In the genomic region with DNA sequence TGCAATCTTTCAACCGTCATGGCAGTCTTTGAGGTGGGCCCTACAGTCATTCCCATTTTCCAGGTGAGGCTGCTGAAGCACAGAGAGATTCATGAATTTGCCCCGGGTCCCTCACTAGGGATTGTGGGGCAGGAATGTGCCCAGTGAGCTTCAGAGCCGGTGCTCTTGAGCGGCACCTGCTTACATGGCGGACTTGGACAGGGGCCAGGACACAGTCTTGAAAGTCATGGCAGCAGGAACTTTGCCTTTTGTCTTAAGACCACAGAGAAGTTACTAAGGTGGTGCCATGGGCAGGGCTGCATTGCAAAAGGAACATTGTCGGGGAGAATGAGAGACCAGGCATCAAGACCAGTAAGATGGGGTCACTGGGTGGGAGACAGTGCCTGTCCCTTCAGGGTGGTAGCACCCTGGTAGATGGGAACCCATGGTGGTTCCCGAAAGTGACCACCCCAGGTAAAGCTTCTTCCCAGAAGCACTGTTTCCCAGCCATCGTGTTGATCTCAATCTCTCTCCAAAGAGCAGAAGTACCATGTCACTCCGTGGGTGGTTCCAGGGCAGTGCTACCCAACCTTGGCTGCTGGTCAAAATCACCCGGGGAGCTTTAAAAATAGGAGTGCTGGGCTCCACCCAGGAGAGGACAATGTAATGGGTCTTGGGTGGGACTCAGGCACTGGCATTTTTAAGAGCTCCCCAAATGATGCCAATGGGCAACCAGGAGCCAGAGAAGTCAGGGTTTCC, we compare ENCODE assay signal across 20 cellular contexts.
"Had no signal": no experiment of that assay in that cellular context is flagged by ENCODE, and none has a peak within 500 bp of the region (broad histone marks: within the 10 kb centered on the region; RNA-seq: fewer than 3 reads in every experiment).

No MANE protein-coding gene starts in this region.

- ATAC-seq: gastroesophageal sphincter; left cardiac atrium; mucosa of descending colon; right cardiac atrium; stimulated activated effector memory CD8-positive, alpha-beta T cell treated with anti-CD3 and anti-CD28 coated beads, Interleukin-12 subunit alpha, Interleukin-12 subunit beta, amount 100 ng/mL, for 72 hours; stimulated activated naive CD8-positive, alpha-beta T cell treated with anti-CD3 and anti-CD28 coated beads, Interleukin-15, amount 100 ng/mL, for 72 hours had no signal

- H3K27me3 ChIP-seq: neural progenitor cell had no signal

- H3K27ac ChIP-seq: coronary artery, esophagus squamous epithelium, neural progenitor cell, prostate gland had no signal

- H3K4me1 ChIP-seq: prostate gland had no signal

- H3K9ac ChIP-seq: neural progenitor cell had no signal

- H3K36me3 ChIP-seq: esophagus squamous epithelium, gastroesophageal sphincter, neural progenitor cell, prostate gland had no signal

- DNase-seq: activated gamma-delta T cell treated with Interleukin-2 at 50 U/mL for 16 hours; activated T-cell treated with anti-CD3 and anti-CD28 coated beads, Interleukin-2, amount 50 U/mL, for 1 hour; endodermal cell; esophagus squamous epithelium; head of caudate nucleus; hypothalamus; left cardiac atrium; mesendoderm; mucosa of descending colon; naive B cell; right cardiac atrium; stimulated activated CD4-positive, alpha-beta T cell treated with anti-CD3 and anti-CD28 coated beads, Interleukin-1b, Interleukin-23, amount 100 ng/mL, for 48 hours; stimulated activated naive CD8-positive, alpha-beta T cell treated with anti-CD3 and anti-CD28 coated beads, Interleukin-15, amount 100 ng/mL, for 72 hours; T-helper 9 cell had no signal

- H2AFZ ChIP-seq: neural progenitor cell had no signal

- H3K4me2 ChIP-seq: neural progenitor cell had no signal

- H3K9me3 ChIP-seq: mucosa of descending colon, prostate gland had no signal

- H3K4me3 ChIP-seq: coronary artery, esophagus squamous epithelium, gastroesophageal sphincter, mucosa of descending colon, neural progenitor cell, prostate gland, skin epidermis had no signal
